ENCODE assay signal across 1 cellular context in the genomic region with DNA sequence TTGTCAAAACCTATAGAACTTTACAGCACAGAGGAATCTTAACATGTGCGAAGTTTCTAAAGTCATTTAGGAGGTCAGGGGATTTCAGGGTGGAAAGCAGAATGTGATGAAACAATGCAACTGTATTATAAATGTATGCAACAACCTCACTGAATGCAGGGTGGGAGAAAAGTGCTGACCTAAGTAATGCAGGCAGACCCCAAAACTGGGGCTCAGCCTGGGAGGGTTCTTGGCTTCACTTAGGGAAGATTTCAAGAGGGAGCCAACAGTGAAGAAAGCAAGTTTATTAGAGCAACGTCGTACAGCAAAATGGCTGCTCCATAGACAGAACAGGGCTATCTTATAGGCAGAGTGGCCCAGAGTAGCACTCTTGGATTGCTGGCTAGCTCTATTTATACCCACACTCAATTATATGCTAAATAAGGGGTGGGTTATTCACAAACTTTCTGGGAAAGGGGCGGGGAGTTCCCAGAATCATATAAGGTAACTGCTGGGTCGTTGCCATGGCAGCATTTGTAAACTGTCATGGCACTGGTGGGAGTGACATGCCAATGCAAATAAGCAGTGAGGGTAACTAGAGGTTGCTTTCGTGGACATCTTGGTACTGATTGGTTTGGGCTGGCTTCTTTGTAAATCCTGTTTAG.
A peak's percentile ranks its signal among the peaks of the same experiment; 100 is the strongest.
TF ChIP-seq lines count a peak whose summit lies in the region.

No MANE protein-coding gene starts in this region.

TF ChIP-seq in K562, 482 proteins besides CTCF, POLR2A, EP300 and RAD21 (continued from another document and continues in another):
- TF ChIP-seq, protein P1, sequence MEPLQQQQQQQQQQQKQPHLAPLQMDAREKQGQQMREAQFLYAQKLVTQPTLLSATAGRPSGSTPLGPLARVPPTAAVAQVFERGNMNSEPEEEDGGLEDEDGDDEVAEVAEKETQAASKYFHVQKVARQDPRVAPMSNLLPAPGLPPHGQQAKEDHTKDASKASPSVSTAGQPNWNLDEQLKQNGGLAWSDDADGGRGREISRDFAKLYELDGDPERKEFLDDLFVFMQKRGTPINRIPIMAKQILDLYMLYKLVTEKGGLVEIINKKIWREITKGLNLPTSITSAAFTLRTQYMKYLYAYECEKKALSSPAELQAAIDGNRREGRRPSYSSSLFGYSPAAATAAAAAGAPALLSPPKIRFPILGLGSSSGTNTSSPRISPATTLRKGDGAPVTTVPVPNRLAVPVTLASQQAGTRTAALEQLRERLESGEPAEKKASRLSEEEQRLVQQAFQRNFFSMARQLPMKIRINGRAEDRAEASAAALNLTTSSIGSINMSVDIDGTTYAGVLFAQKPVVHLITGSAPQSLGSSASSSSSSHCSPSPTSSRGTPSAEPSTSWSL (CRISPR knock-in tag; IDR thresholded peaks at IDR 0.05; ENCODE audit: borderline replicate concordance), result no peak
- TF ChIP-seq ATF7 (IDR thresholded peaks at IDR 0.05) (no peak), LCOR (CRISPR knock-in tag; IDR thresholded peaks at IDR 0.05) (no peak), BRCA1 (IDR thresholded peaks at IDR 0.05) (no peak), BRCA1 (CRISPR knock-in tag; IDR thresholded peaks at IDR 0.05) (no peak), CXXC5 (CRISPR knock-in tag; IDR thresholded peaks at IDR 0.05) (no peak), SMC3 (conservative IDR thresholded peaks at IDR 0.05; ENCODE audit: insufficient read depth, low read depth, low read length) (no peak), THRAP3 (IDR thresholded peaks at IDR 0.05; ENCODE audit: borderline replicate concordance) (no peak), FOXA1 (IDR thresholded peaks at IDR 0.05; ENCODE audit: borderline replicate concordance) (no peak), ELF2 (CRISPR knock-in tag; IDR thresholded peaks at IDR 0.05) (no peak), RBBP5 (IDR thresholded peaks at IDR 0.05; ENCODE audit: borderline replicate concordance, insufficient read depth, low read length, poor library complexity, severe bottlenecking) (no peak), SIN3B (IDR thresholded peaks at IDR 0.05; ENCODE audit: low read depth) (no peak), KDM4B (IDR thresholded peaks at IDR 0.05; ENCODE audit: borderline replicate concordance in 2 of 2, low read depth in 1 of 2) (no peak), KAT7 (CRISPR knock-in tag; IDR thresholded peaks at IDR 0.05; ENCODE audit: borderline replicate concordance) (no peak), CBFA2T2 (conservative IDR thresholded peaks at IDR 0.05) (no peak), ZKSCAN1 (IDR thresholded peaks at IDR 0.05; ENCODE audit: low read depth, low read length) (no peak), ZNF584 (CRISPR knock-in tag; IDR thresholded peaks at IDR 0.05; ENCODE audit: low read depth) (no peak), MCM5 (IDR thresholded peaks at IDR 0.05; ENCODE audit: low read depth) (no peak), ZBTB34 (CRISPR knock-in tag; IDR thresholded peaks at IDR 0.05) (no peak), SOX6 (IDR thresholded peaks at IDR 0.05) (no peak), THRA (IDR thresholded peaks at IDR 0.05) (no peak), ZNF324 (CRISPR knock-in tag; IDR thresholded peaks at IDR 0.05) (no peak), THAP7 (CRISPR knock-in tag; IDR thresholded peaks at IDR 0.05) (no peak), ELK1 (CRISPR knock-in tag; IDR thresholded peaks at IDR 0.05) (no peak), ZNF766 (CRISPR knock-in tag; conservative IDR thresholded peaks at IDR 0.05) (no peak), REST (CRISPR knock-in tag; IDR thresholded peaks at IDR 0.05; ENCODE audit: low read depth) (no peak), DEAF1 (CRISPR knock-in tag; IDR thresholded peaks at IDR 0.05) (no peak), CBX8 (IDR thresholded peaks at IDR 0.05; ENCODE audit: borderline replicate concordance, extremely low read depth, low read depth, low read length, poor library complexity, severe bottlenecking) (no peak), ZNF354B (CRISPR knock-in tag; IDR thresholded peaks at IDR 0.05) (no peak), ZBTB8A (IDR thresholded peaks at IDR 0.05; ENCODE audit: partially characterized antibody) (no peak), CBX5 (IDR thresholded peaks at IDR 0.05; ENCODE audit: borderline replicate concordance, low read depth) (no peak), TAF1 (IDR thresholded peaks at IDR 0.05; ENCODE audit: control insufficient read depth, extremely low read depth, insufficient read depth, low read length, severe bottlenecking) (no peak), MTF1 (CRISPR knock-in tag; IDR thresholded peaks at IDR 0.05; ENCODE audit: borderline replicate concordance) (no peak), ARNT (IDR thresholded peaks at IDR 0.05) (no peak), YBX1 (IDR thresholded peaks at IDR 0.05) (no peak), KHSRP (IDR thresholded peaks at IDR 0.05) (no peak)
- TF ChIP-seq, protein P2, sequence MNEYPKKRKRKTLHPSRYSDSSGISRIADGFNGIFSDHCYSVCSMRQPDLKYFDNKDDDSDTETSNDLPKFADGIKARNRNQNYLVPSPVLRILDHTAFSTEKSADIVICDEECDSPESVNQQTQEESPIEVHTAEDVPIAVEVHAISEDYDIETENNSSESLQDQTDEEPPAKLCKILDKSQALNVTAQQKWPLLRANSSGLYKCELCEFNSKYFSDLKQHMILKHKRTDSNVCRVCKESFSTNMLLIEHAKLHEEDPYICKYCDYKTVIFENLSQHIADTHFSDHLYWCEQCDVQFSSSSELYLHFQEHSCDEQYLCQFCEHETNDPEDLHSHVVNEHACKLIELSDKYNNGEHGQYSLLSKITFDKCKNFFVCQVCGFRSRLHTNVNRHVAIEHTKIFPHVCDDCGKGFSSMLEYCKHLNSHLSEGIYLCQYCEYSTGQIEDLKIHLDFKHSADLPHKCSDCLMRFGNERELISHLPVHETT (CRISPR knock-in tag; conservative IDR thresholded peaks at IDR 0.05 in 1 of 2, IDR thresholded peaks at IDR 0.05 in 1 of 2), result peak in 1 of 2 experiments; percentile 28; a peak in 1 of 4 replicates
- TF ChIP-seq, protein P3, sequence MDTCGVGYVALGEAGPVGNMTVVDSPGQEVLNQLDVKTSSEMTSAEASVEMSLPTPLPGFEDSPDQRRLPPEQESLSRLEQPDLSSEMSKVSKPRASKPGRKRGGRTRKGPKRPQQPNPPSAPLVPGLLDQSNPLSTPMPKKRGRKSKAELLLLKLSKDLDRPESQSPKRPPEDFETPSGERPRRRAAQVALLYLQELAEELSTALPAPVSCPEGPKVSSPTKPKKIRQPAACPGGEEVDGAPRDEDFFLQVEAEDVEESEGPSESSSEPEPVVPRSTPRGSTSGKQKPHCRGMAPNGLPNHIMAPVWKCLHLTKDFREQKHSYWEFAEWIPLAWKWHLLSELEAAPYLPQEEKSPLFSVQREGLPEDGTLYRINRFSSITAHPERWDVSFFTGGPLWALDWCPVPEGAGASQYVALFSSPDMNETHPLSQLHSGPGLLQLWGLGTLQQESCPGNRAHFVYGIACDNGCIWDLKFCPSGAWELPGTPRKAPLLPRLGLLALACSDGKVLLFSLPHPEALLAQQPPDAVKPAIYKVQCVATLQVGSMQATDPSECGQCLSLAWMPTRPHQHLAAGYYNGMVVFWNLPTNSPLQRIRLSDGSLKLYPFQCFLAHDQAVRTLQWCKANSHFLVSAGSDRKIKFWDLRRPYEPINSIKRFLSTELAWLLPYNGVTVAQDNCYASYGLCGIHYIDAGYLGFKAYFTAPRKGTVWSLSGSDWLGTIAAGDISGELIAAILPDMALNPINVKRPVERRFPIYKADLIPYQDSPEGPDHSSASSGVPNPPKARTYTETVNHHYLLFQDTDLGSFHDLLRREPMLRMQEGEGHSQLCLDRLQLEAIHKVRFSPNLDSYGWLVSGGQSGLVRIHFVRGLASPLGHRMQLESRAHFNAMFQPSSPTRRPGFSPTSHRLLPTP (IDR thresholded peaks at IDR 0.05; ENCODE audit: borderline replicate concordance, extremely low read depth, insufficient read length), result no peak
- TF ChIP-seq, protein P4, sequence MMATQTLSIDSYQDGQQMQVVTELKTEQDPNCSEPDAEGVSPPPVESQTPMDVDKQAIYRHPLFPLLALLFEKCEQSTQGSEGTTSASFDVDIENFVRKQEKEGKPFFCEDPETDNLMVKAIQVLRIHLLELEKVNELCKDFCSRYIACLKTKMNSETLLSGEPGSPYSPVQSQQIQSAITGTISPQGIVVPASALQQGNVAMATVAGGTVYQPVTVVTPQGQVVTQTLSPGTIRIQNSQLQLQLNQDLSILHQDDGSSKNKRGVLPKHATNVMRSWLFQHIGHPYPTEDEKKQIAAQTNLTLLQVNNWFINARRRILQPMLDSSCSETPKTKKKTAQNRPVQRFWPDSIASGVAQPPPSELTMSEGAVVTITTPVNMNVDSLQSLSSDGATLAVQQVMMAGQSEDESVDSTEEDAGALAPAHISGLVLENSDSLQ (IDR thresholded peaks at IDR 0.05), result peak; percentile 88
